37 cellular contexts compared by ENCODE assay signal in genomic region chr7:40634118-40634517, GRCh38.
"Had no signal": no experiment of that assay in that cellular context is flagged by ENCODE, and none has a peak within 500 bp of the region (broad histone marks: within the 10 kb centered on the region; RNA-seq: fewer than 3 reads in every experiment).

No MANE protein-coding gene starts in this region.

- H3K36me3 ChIP-seq: adrenal gland, ascending aorta, brain microvascular endothelial cell, breast epithelium, cardiac muscle cell had no signal

- H3K4me1 ChIP-seq: adrenal gland, body of pancreas, breast epithelium had no signal

- ATAC-seq: activated naive CD4-positive, alpha-beta T cell treated with anti-CD3 and anti-CD28 coated beads, Interleukin-2, amount 50 U/mL, for 72 hours; activated naive CD8-positive, alpha-beta T cell treated with anti-CD3 and anti-CD28 coated beads, Interleukin-2, amount 50 U/mL, for 24 hours; activated T-cell treated with anti-CD3 and anti-CD28 coated beads, Interleukin-2, amount 50 U/mL, for 4 hours; activated T-cell treated with anti-CD3 and anti-CD28 coated beads, Interleukin-2, amount 50 U/mL, for 72 hours; activated T-helper 17 cell treated with anti-CD3 and anti-CD28 coated beads, Interleukin-2, amount 50 U/mL, for 72 hours; body of pancreas had no signal

- H3K27me3 Mint-ChIP-seq: activated naive CD4-positive, alpha-beta T cell treated with anti-CD3 and anti-CD28 coated beads, Interleukin-2, amount 10 ng/mL, durations not matched to agents 7 days and 5 days; activated naive CD8-positive, alpha-beta T cell; activated T-cell treated with anti-CD3 and anti-CD28 coated beads, Interleukin-2, amount 50 U/mL, for 24 hours; activated T-helper 17 cell treated with anti-CD3 and anti-CD28 coated beads, Interleukin-2, amount 50 U/mL, for 72 hours; brain; central memory CD8-positive, alpha-beta T cell had no signal

- H3K27me3 ChIP-seq: adrenal gland, ascending aorta, body of pancreas, brain microvascular endothelial cell, breast epithelium, cardiac muscle cell had no signal

- H3K27ac Mint-ChIP-seq: activated naive CD4-positive, alpha-beta T cell treated with anti-CD3 and anti-CD28 coated beads for 36 hours; activated naive CD4-positive, alpha-beta T cell treated with anti-CD3 and anti-CD28 coated beads, Interleukin-2, amount 10 ng/mL, durations not matched to agents 7 days and 5 days; activated naive CD4-positive, alpha-beta T cell treated with anti-CD3 and anti-CD28 coated beads, Interleukin-2, amount 50 U/mL, for 24 hours; activated naive CD4-positive, alpha-beta T cell treated with anti-CD3 and anti-CD28 coated beads, Interleukin-2, amount 50 U/mL, for 72 hours; activated naive CD8-positive, alpha-beta T cell; activated naive CD8-positive, alpha-beta T cell treated with anti-CD3 and anti-CD28 coated beads for 36 hours; activated naive CD8-positive, alpha-beta T cell treated with anti-CD3 and anti-CD28 coated beads, Interleukin-2, amount 10 ng/mL, durations not matched to agents 7 days and 5 days; activated naive CD8-positive, alpha-beta T cell treated with anti-CD3 and anti-CD28 coated beads, Interleukin-2, amount 50 U/mL, for 24 hours; activated T-cell treated with anti-CD3 and anti-CD28 coated beads, Interleukin-2, amount 50 U/mL, for 24 hours; activated T-cell treated with anti-CD3 and anti-CD28 coated beads, Interleukin-2, amount 50 U/mL, for 72 hours; activated T-helper 1 cell treated with anti-CD3 and anti-CD28 coated beads, Interleukin-12 subunit alpha, Interleukin-12 subunit beta, Interleukin-2, Interleukin-4 antibody, amounts not matched to agents 30 ng/mL and 10 ng/mL and 1 ng/mL, durations not matched to agents 14 hours and 24 hours and 36 hours; activated T-helper 17 cell treated with anti-CD3 and anti-CD28 coated beads, Interleukin-2, amount 50 U/mL, for 72 hours; activated T-helper 2 cell treated with anti-CD3 and anti-CD28 coated beads, Interferon-gamma antibody, Interleukin-2, Interleukin-4, amounts not matched to agents 10 μg/mL and 5 μg/mL and 100 μg/mL, durations not matched to agents 14 hours and 24 hours and 36 hours; brain had no signal

- DNase-seq: activated effector memory CD4-positive, alpha-beta T cell treated with Interleukin-2 at 50 U/mL for 16 hours; activated gamma-delta T cell; activated gamma-delta T cell treated with Interleukin-2 at 50 U/mL for 16 hours; activated naive CD4-positive, alpha-beta T cell; activated naive CD4-positive, alpha-beta T cell treated with anti-CD3 and anti-CD28 coated beads for 36 hours; activated naive CD4-positive, alpha-beta T cell treated with anti-CD3 and anti-CD28 coated beads, Interleukin-2, amount 10 ng/mL, durations not matched to agents 7 days and 5 days; activated naive CD4-positive, alpha-beta T cell treated with anti-CD3 and anti-CD28 coated beads, Interleukin-2, amount 50 U/mL, for 16 hours; activated naive CD4-positive, alpha-beta T cell treated with Interleukin-2 at 50 U/mL for 16 hours; activated naive CD8-positive, alpha-beta T cell treated with anti-CD3 and anti-CD28 coated beads for 36 hours; activated naive CD8-positive, alpha-beta T cell treated with anti-CD3 and anti-CD28 coated beads, Interleukin-2, amount 10 ng/mL, durations not matched to agents 7 days and 5 days; activated naive CD8-positive, alpha-beta T cell treated with anti-CD3 and anti-CD28 coated beads, Interleukin-2, amount 50 U/mL, for 24 hours; activated T-cell treated with anti-CD3 and anti-CD28 coated beads, Interleukin-2, amount 50 U/mL, for 1 hour; activated T-cell treated with anti-CD3 and anti-CD28 coated beads, Interleukin-2, amount 50 U/mL, for 24 hours; activated T-cell treated with anti-CD3 and anti-CD28 coated beads, Interleukin-2, amount 50 U/mL, for 4 hours; activated T-cell treated with anti-CD3 and anti-CD28 coated beads, Interleukin-2, amount 50 U/mL, for 48 hours; activated T-cell treated with anti-CD3 and anti-CD28 coated beads, Interleukin-2, amount 50 U/mL, for 72 hours; adrenal gland; amniotic stem cell; amygdala; anterior cingulate cortex; aorta; body of pancreas; brain microvascular endothelial cell; caudate nucleus; central memory CD4-positive, alpha-beta T cell; cerebellar nuclear complex had no signal

- H3K9me3 ChIP-seq: adrenal gland, ascending aorta, body of pancreas, breast epithelium had no signal

- H3K4me3 ChIP-seq: adrenal gland, ascending aorta, body of pancreas, breast epithelium, cardiac muscle cell had no signal

- H3K4me3 Mint-ChIP-seq: activated naive CD4-positive, alpha-beta T cell treated with anti-CD3 and anti-CD28 coated beads for 36 hours; activated naive CD4-positive, alpha-beta T cell treated with anti-CD3 and anti-CD28 coated beads, Interleukin-2, amount 10 ng/mL, durations not matched to agents 7 days and 5 days; activated naive CD4-positive, alpha-beta T cell treated with anti-CD3 and anti-CD28 coated beads, Interleukin-2, amount 50 U/mL, for 24 hours; activated naive CD8-positive, alpha-beta T cell; activated naive CD8-positive, alpha-beta T cell treated with anti-CD3 and anti-CD28 coated beads for 36 hours; activated naive CD8-positive, alpha-beta T cell treated with anti-CD3 and anti-CD28 coated beads, Interleukin-2, amount 10 ng/mL, durations not matched to agents 7 days and 5 days; activated naive CD8-positive, alpha-beta T cell treated with anti-CD3 and anti-CD28 coated beads, Interleukin-2, amount 50 U/mL, for 24 hours; activated T-cell treated with anti-CD3 and anti-CD28 coated beads, Interleukin-2, amount 50 U/mL, for 24 hours; activated T-cell treated with anti-CD3 and anti-CD28 coated beads, Interleukin-2, amount 50 U/mL, for 4 hours; activated T-cell treated with anti-CD3 and anti-CD28 coated beads, Interleukin-2, amount 50 U/mL, for 72 hours; activated T-helper 1 cell treated with anti-CD3 and anti-CD28 coated beads, Interleukin-12 subunit alpha, Interleukin-12 subunit beta, Interleukin-2, Interleukin-4 antibody, amounts not matched to agents 30 ng/mL and 10 ng/mL and 1 ng/mL, durations not matched to agents 14 hours and 24 hours and 36 hours; activated T-helper 17 cell treated with anti-CD3 and anti-CD28 coated beads, Interleukin-2, amount 50 U/mL, for 72 hours; brain; central memory CD8-positive, alpha-beta T cell had no signal

- H3K4me1 Mint-ChIP-seq: activated naive CD4-positive, alpha-beta T cell treated with anti-CD3 and anti-CD28 coated beads, Interleukin-2, amount 10 ng/mL, durations not matched to agents 7 days and 5 days; activated naive CD4-positive, alpha-beta T cell treated with anti-CD3 and anti-CD28 coated beads, Interleukin-2, amount 50 U/mL, for 24 hours; activated naive CD8-positive, alpha-beta T cell treated with anti-CD3 and anti-CD28 coated beads for 36 hours; activated naive CD8-positive, alpha-beta T cell treated with anti-CD3 and anti-CD28 coated beads, Interleukin-2, amount 10 ng/mL, durations not matched to agents 7 days and 5 days; activated naive CD8-positive, alpha-beta T cell treated with anti-CD3 and anti-CD28 coated beads, Interleukin-2, amount 50 U/mL, for 24 hours; activated T-helper 17 cell treated with anti-CD3 and anti-CD28 coated beads, Interleukin-2, amount 50 U/mL, for 72 hours; central memory CD8-positive, alpha-beta T cell had no signal

- H3K36me3 Mint-ChIP-seq: activated naive CD4-positive, alpha-beta T cell treated with anti-CD3 and anti-CD28 coated beads, Interleukin-2, amount 10 ng/mL, durations not matched to agents 7 days and 5 days; activated naive CD4-positive, alpha-beta T cell treated with anti-CD3 and anti-CD28 coated beads, Interleukin-2, amount 50 U/mL, for 24 hours; activated naive CD4-positive, alpha-beta T cell treated with anti-CD3 and anti-CD28 coated beads, Interleukin-2, amount 50 U/mL, for 72 hours; activated naive CD8-positive, alpha-beta T cell treated with anti-CD3 and anti-CD28 coated beads for 36 hours; activated naive CD8-positive, alpha-beta T cell treated with anti-CD3 and anti-CD28 coated beads, Interleukin-2, amount 10 ng/mL, durations not matched to agents 7 days and 5 days; brain had no signal

- H3K9me3 Mint-ChIP-seq: activated naive CD4-positive, alpha-beta T cell treated with anti-CD3 and anti-CD28 coated beads for 36 hours; activated naive CD4-positive, alpha-beta T cell treated with anti-CD3 and anti-CD28 coated beads, Interleukin-2, amount 10 ng/mL, durations not matched to agents 7 days and 5 days; activated naive CD4-positive, alpha-beta T cell treated with anti-CD3 and anti-CD28 coated beads, Interleukin-2, amount 50 U/mL, for 24 hours; activated naive CD4-positive, alpha-beta T cell treated with anti-CD3 and anti-CD28 coated beads, Interleukin-2, amount 50 U/mL, for 72 hours; activated naive CD8-positive, alpha-beta T cell treated with anti-CD3 and anti-CD28 coated beads for 36 hours; activated naive CD8-positive, alpha-beta T cell treated with anti-CD3 and anti-CD28 coated beads, Interleukin-2, amount 10 ng/mL, durations not matched to agents 7 days and 5 days; activated naive CD8-positive, alpha-beta T cell treated with anti-CD3 and anti-CD28 coated beads, Interleukin-2, amount 50 U/mL, for 24 hours; activated T-cell treated with anti-CD3 and anti-CD28 coated beads, Interleukin-2, amount 50 U/mL, for 24 hours; activated T-cell treated with anti-CD3 and anti-CD28 coated beads, Interleukin-2, amount 50 U/mL, for 72 hours; activated T-helper 1 cell treated with anti-CD3 and anti-CD28 coated beads, Interleukin-12 subunit alpha, Interleukin-12 subunit beta, Interleukin-2, Interleukin-4 antibody, amounts not matched to agents 30 ng/mL and 10 ng/mL and 1 ng/mL, durations not matched to agents 14 hours and 24 hours and 36 hours; activated T-helper 17 cell treated with anti-CD3 and anti-CD28 coated beads, Interleukin-2, amount 50 U/mL, for 72 hours; activated T-helper 2 cell treated with anti-CD3 and anti-CD28 coated beads, Interferon-gamma antibody, Interleukin-2, Interleukin-4, amounts not matched to agents 10 μg/mL and 5 μg/mL and 100 μg/mL, durations not matched to agents 14 hours and 24 hours and 36 hours; brain had no signal
